Comparison of ENCODE assay signal across 16 cellular contexts in the genomic region with DNA sequence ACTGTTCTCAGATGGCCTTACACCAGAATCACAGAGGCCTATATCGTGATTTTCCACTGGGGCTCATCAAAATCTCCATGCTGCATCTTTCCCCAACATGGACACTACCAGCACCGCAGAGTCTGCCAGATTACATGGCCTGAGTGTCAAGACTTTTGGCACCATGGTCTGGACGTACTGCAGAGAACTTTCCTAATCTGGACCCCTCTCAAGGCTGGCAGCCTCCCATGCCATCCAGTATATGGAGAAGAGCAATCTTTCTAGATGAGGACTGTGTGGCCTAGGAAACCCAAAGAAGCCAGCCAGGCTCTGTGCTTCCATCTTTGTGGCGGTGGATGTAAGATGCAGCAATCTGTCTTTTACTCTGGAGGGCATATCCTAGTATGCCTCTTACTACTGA.
"Had no signal": no experiment of that assay in that cellular context is flagged by ENCODE, and none has a peak within 500 bp of the region (broad histone marks: within the 10 kb centered on the region; RNA-seq: fewer than 3 reads in every experiment).

No MANE protein-coding gene starts in this region.

- H3K9me3 ChIP-seq: lower lobe of right lung, mucosa of descending colon had no signal

- DNase-seq: central memory CD4-positive, alpha-beta T cell; cortex of kidney; effector CD8-positive, alpha-beta T cell; effector memory CD8-positive, alpha-beta T cell; glutamatergic neuron; hippocampal formation; left colon; left ventricle myocardium inferior; lower lobe of right lung; mesenchymal stem cell; mucosa of descending colon had no signal

- ATAC-seq: effector memory CD8-positive, alpha-beta T cell; left colon; left lobe of liver; lower lobe of right lung; mucosa of descending colon had no signal

- H3K9me3 Mint-ChIP-seq: dendritic cell treated with granulocyte-macrophage colony-stimulating factor and Interleukin-4, amounts not matched to agents 40 ng/mL and 50 ng/mL, for 4 days had no signal

- H3K4me3 Mint-ChIP-seq: dendritic cell treated with granulocyte-macrophage colony-stimulating factor and Interleukin-4, amounts not matched to agents 40 ng/mL and 50 ng/mL, for 4 days; effector memory CD8-positive, alpha-beta T cell; mesothelial cell of epicardium had no signal

- H3K27ac ChIP-seq: esophagus muscularis mucosa, foreskin keratinocyte, left ventricle myocardium inferior, lower lobe of right lung had no signal

- H3K4me3 ChIP-seq: esophagus muscularis mucosa, left ventricle myocardium inferior, lower lobe of right lung, mucosa of descending colon had no signal

- H3K27ac Mint-ChIP-seq: dendritic cell treated with granulocyte-macrophage colony-stimulating factor and Interleukin-4, amounts not matched to agents 40 ng/mL and 50 ng/mL, for 4 days; effector memory CD8-positive, alpha-beta T cell; mesothelial cell of epicardium had no signal

- H3K27me3 Mint-ChIP-seq: dendritic cell treated with granulocyte-macrophage colony-stimulating factor and Interleukin-4, amounts not matched to agents 40 ng/mL and 50 ng/mL, for 4 days had no signal

- H3K36me3 ChIP-seq: esophagus muscularis mucosa, left ventricle myocardium inferior, lower lobe of right lung had no signal

- H3K4me1 ChIP-seq: esophagus muscularis mucosa, lower lobe of right lung had no signal

- H3K27me3 ChIP-seq: esophagus muscularis mucosa, foreskin keratinocyte had no signal

- H3K4me1 Mint-ChIP-seq: mesothelial cell of epicardium had no signal

- H3K36me3 Mint-ChIP-seq: mesothelial cell of epicardium had no signal
